ENCODE assay signal across 8 cellular contexts in the genomic region with DNA sequence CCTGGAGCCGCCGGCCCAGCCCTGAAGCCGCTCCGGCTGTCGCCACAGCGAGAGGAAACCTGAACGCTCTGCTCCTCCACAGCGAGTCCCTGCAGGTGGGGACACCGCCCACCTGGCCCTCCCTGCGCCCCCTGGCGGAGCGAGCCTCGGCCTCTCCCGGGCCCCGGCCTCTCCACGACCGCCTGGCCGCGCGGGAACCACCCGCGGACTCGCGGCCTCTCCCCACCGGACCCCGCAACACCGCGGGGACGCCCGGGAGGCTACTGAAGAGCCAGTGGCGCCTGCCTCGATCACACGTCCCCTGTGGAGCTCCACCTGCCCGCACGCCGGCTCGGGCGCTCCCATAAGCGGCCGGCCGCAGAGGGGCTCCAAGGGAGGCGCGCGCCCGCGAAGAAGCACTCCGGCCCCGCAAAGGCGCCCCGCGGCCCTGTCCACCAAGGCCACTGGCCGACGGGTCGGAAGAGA.
DNase-seq lines count a peak whose midpoint lies in the region; FAIRE-seq and TF ChIP-seq lines count a peak whose summit lies in the region.

No MANE protein-coding gene starts in this region.

- H3K4me3 ChIP-seq in bronchial epithelial cell (ENCODE audit: low read depth, low read length), result peak overlapping the region; percentile 26

- peaks cover 7% of the 10 kb centered on the region for H3K27me3 ChIP-seq in bronchial epithelial cell (ENCODE audit: control insufficient read depth, insufficient read depth, low read length)

- peak; percentile 89 for TF ChIP-seq CTCF in bronchial epithelial cell (IDR thresholded peaks at IDR 0.05; ENCODE audit: insufficient read depth, low read length, severe bottlenecking)

- DNase-seq in COLO668 (lab: John Stamatoyannopoulos, UW; ENCODE audit: unreplicated experiment) (peak; percentile 85), HTR-8/SVneo (ENCODE audit: insufficient read length, low spot score) (peak; percentile 48), bronchial epithelial cell (ENCODE audit: low read depth) (no peak), left kidney (ENCODE audit: low read depth, low spot score) (peak; percentile 86), H54 (ENCODE audit: insufficient read length, low spot score) (no peak), NCI-H146 treated with DMSO at 0.1 percent for 48 hours (lab: John Stamatoyannopoulos, UW; ENCODE audit: unreplicated experiment) (no peak)
- DNase-seq in activated CD4-positive, CD25-positive, alpha-beta regulatory T cell treated with anti-CD3 and anti-CD28 coated beads, Interleukin-2, amount 50 U/mL, for 16 hours (ENCODE audit: low read depth, low spot score), result peak; percentile 67
- peak; percentile 78 to 86 (median 78) for DNase-seq in stimulated activated CD4-positive, alpha-beta T cell treated with anti-CD3 and anti-CD28 coated beads, TNF-alpha, amount 100 ng/mL, for 4 hours (ENCODE audit: low read depth in 3 of 3)

- FAIRE-seq in HTR-8/SVneo (lab: Jason Lieb, UNC), result no peak
- no peak for FAIRE-seq in bronchial epithelial cell (lab: Jason Lieb, UNC)
- no peak for FAIRE-seq in H54 (lab: Jason Lieb, UNC)

- H3K36me3 ChIP-seq in bronchial epithelial cell (ENCODE audit: control insufficient read depth, insufficient read depth, low read length), result no peaks in the 10 kb centered on the region

- no peak for TF ChIP-seq POLR2A in H54 (IDR thresholded peaks at IDR 0.05; ENCODE audit: low read depth, low read length)

Comparison
In these comparisons a context has a peak if more than half of its experiments do, and no peak if none do; other contexts are left out.
1. DNase-seq: peak in COLO668 (single experiment), HTR-8/SVneo (single experiment), activated CD4-positive, CD25-positive, alpha-beta regulatory T cell treated with anti-CD3 and anti-CD28 coated beads, Interleukin-2, amount 50 U/mL, for 16 hours (single experiment), left kidney (single experiment) and stimulated activated CD4-positive, alpha-beta T cell treated with anti-CD3 and anti-CD28 coated beads, TNF-alpha, amount 100 ng/mL, for 4 hours (3 of 3); none in bronchial epithelial cell (single experiment), H54 (single experiment) and NCI-H146 treated with DMSO at 0.1 percent for 48 hours (single experiment).